21 cellular contexts compared by ENCODE assay signal in the genomic region with DNA sequence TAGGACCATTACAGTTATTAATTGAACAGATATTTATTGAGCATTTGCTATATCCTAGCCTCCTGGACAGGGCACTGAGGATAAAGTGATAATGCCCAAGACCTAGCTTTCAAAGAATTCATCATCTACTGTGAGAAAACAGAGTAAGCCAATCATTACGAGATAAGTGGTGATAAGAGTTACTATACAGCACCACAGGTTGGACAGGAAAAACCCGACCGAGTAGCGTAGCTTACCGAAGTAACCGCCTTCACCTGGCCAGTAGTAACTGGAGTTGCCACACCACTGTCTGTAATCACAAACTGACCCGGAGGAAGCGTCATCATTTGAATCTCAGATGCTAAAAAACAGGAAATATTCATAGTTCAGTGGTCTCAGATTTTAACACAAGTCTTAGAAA. TPM values are rescaled to one million over a fixed set of nuclear protein-coding genes. Genes with fewer than 3 reads are reported as not detected.
DNase-seq lines count a peak whose midpoint lies in the region; ATAC-seq and TF ChIP-seq lines count a peak whose summit lies in the region.
"Had no signal": no experiment of that assay in that cellular context is flagged by ENCODE, and none has a peak within 500 bp of the region (broad histone marks: within the 10 kb centered on the region; RNA-seq: fewer than 3 reads in every experiment).

No MANE protein-coding gene starts in this region.

- TF ChIP-seq CTCF in Caco-2 (IDR thresholded peaks at IDR 0.05; ENCODE audit: insufficient read depth in 1 of 2, low read depth in 1 of 2, low read length in 1 of 2, severe bottlenecking in 1 of 2, unreplicated experiment in 1 of 2), result no peak
- no peak for TF ChIP-seq CTCF in VCaP (conservative IDR thresholded peaks at IDR 0.05)

- H3K4me2 ChIP-seq in trophoblast cell (ENCODE audit: low read length), result no peak overlapping the region
- no peak overlapping the region for H3K4me2 ChIP-seq in neuronal stem cell (ENCODE audit: insufficient read depth, low read length, poor library complexity, severe bottlenecking)
- H3K4me2 ChIP-seq: A549, GM23338 had no signal

- H3K23ac ChIP-seq in trophoblast cell (ENCODE audit: low read length) (no peak overlapping the region), neuronal stem cell (ENCODE audit: low read depth, low read length, poor library complexity) (no peak overlapping the region)

- H3K4ac ChIP-seq in trophoblast cell (ENCODE audit: low read depth, low read length), result no peak overlapping the region
- no peak overlapping the region for H3K4ac ChIP-seq in neuronal stem cell (ENCODE audit: low read length)

- H4K8ac ChIP-seq in trophoblast cell (ENCODE audit: low read depth, low read length) (no peak overlapping the region), neuronal stem cell (ENCODE audit: low read depth, low read length) (no peak overlapping the region)

- H3K27me3 ChIP-seq in Caco-2 (replicated peaks; ENCODE audit: control insufficient read depth, insufficient read depth, low read length) (no peaks in the 10 kb centered on the region), trophoblast cell (ENCODE audit: insufficient read depth, low read length) (no peaks in the 10 kb centered on the region), neuronal stem cell (ENCODE audit: control insufficient read depth in 3 of 3, insufficient read depth in 3 of 3, low read depth in 1 of 3, low read length in 3 of 3) (no peaks in the 10 kb centered on the region)

- CTCF ChIA-PET in Caco-2 (lab: Charles Lee), result interaction anchor here (0.5 to 0.7 kb wide), 2 partner anchors 103 to 120 kb away, joined by 3 to 6 read pairs; no protein-coding TSS in a partner anchor

- H2BK12ac ChIP-seq in trophoblast cell (ENCODE audit: low read length), result no peak overlapping the region
- H2BK12ac ChIP-seq in neuronal stem cell (ENCODE audit: low read length), result no peak overlapping the region

- H3K14ac ChIP-seq in trophoblast cell (ENCODE audit: low read length), result no peak overlapping the region
- H3K14ac ChIP-seq in neuronal stem cell (ENCODE audit: low read length), result no peak overlapping the region

- no peak overlapping the region for H3K4me3 Mint-ChIP-seq in Caco-2 (ENCODE audit: unreplicated experiment)
- H3K4me3 Mint-ChIP-seq: CD4-positive, CD25-positive, alpha-beta regulatory T cell; CD8-positive, alpha-beta T cell; GM23338; H9 had no signal

- peaks cover 7% of the 10 kb centered on the region for H3K4me1 Mint-ChIP-seq in Caco-2 (ENCODE audit: low read depth, unreplicated experiment)
- H3K4me1 Mint-ChIP-seq: GM23338 had no signal

- H3K18ac ChIP-seq in trophoblast cell (ENCODE audit: low read length) (no peak overlapping the region), neuronal stem cell (ENCODE audit: low read length) (no peak overlapping the region)

- H2BK120ac ChIP-seq in trophoblast cell (ENCODE audit: insufficient read depth, low read length, poor library complexity) (no peak overlapping the region), neuronal stem cell (ENCODE audit: low read depth, low read length) (no peak overlapping the region)

- no peak overlapping the region for H3K9ac ChIP-seq in trophoblast cell (ENCODE audit: low read length)
- no peak overlapping the region for H3K9ac ChIP-seq in neuronal stem cell (ENCODE audit: low read depth, low read length, poor library complexity)

- H3K79me1 ChIP-seq in trophoblast cell (ENCODE audit: low read length) (peaks cover 2% of the 10 kb centered on the region), neuronal stem cell (ENCODE audit: low read depth, low read length) (no peaks in the 10 kb centered on the region)

- H3K9me3 Mint-ChIP-seq in Caco-2 (ENCODE audit: unreplicated experiment), result no peaks in the 10 kb centered on the region
- H3K9me3 Mint-ChIP-seq: CD4-positive, CD25-positive, alpha-beta regulatory T cell; CD8-positive, alpha-beta T cell; GM23338; H9 had no signal

- peak overlapping the region; percentile 16 for H3K27ac ChIP-seq in VCaP
- H3K27ac ChIP-seq in trophoblast cell (ENCODE audit: low read depth, low read length), result no peak overlapping the region
- H3K27ac ChIP-seq in neuronal stem cell (replicated peaks; ENCODE audit: low read length), result no peak overlapping the region
- H3K27ac ChIP-seq: A549 had no signal

- ATAC-seq in GM21360 (IDR thresholded peaks at IDR 0.05; ENCODE audit: unreplicated experiment), result no peak
- ATAC-seq: A549; CD8-positive, alpha-beta T cell; GM23338; HCT116 had no signal

- peaks cover 14% of the 10 kb centered on the region for H3K36me3 Mint-ChIP-seq in Caco-2 (ENCODE audit: insufficient read depth, unreplicated experiment)

- H2BK5ac ChIP-seq in trophoblast cell (ENCODE audit: low read depth, low read length, poor library complexity) (no peak overlapping the region), neuronal stem cell (ENCODE audit: low read length) (no peak overlapping the region)

- no peaks in the 10 kb centered on the region for H3K79me2 ChIP-seq in trophoblast cell (ENCODE audit: control insufficient read depth, insufficient read depth, low read length, poor library complexity)

- H3K4me1 ChIP-seq in Caco-2 (peaks cover 17% of the 10 kb centered on the region), trophoblast cell (ENCODE audit: control insufficient read depth in 1 of 2, insufficient read depth in 2 of 2, low read length in 2 of 2) (peaks cover 0 to 5% of the 10 kb centered on the region in 2 experiments), neuronal stem cell (ENCODE audit: control insufficient read depth in 2 of 2, insufficient read depth in 1 of 2, low read depth in 1 of 2, low read length in 2 of 2) (no peaks in the 10 kb centered on the region)
- H3K4me1 ChIP-seq: A549 had no signal

- no TSS peak for BruUV-seq in Caco-2 (replicated peaks; lab: Mats Ljungman, UMichigan)

- no peak overlapping the region for H3K4me3 ChIP-seq in Caco-2 (ENCODE audit: low read depth, low read length)
- no peak overlapping the region for H3K4me3 ChIP-seq in trophoblast cell (ENCODE audit: low read depth, low read length)
- H3K4me3 ChIP-seq in neuronal stem cell (ENCODE audit: low read length in 2 of 2), result no peak overlapping the region
- H3K4me3 ChIP-seq: A549, GM23338 had no signal

- H3K27ac Mint-ChIP-seq in Caco-2 (ENCODE audit: unreplicated experiment), result no peak overlapping the region
- H3K27ac Mint-ChIP-seq: CD4-positive, CD25-positive, alpha-beta regulatory T cell; CD8-positive, alpha-beta T cell; GM23338 had no signal

- H2AK5ac ChIP-seq in trophoblast cell (ENCODE audit: low read length) (no peak overlapping the region), neuronal stem cell (ENCODE audit: low read depth, low read length) (no peak overlapping the region)

- intact Hi-C loops in Caco-2 (cut with micrococcal nuclease; ENCODE audit: unreplicated experiment), result loop anchor here (10.0 kb wide), 1 partner anchor 409 kb away; the partner anchor contains the start of gene ZBTB44

- no CpG with 5 or more reads among the region's 8 CpGs for WGBS in trophoblast cell (ENCODE audit: extremely low coverage, insufficient coverage, insufficient read length)
- no CpG with 5 or more reads among the region's 8 CpGs for WGBS in neuronal stem cell (ENCODE audit: extremely low coverage in 2 of 2, insufficient read length in 2 of 2, insufficient replicate concordance in 1 of 2), 2 donors

- H3K36me3 ChIP-seq in Caco-2 (ENCODE audit: control insufficient read depth, insufficient read depth, low read length) (no peaks in the 10 kb centered on the region), trophoblast cell (ENCODE audit: control insufficient read depth in 1 of 2, insufficient read depth in 2 of 2, low read length in 2 of 2) (peaks cover 11 to 17% of the 10 kb centered on the region in 2 experiments), neuronal stem cell (replicated peaks in 1 of 2; ENCODE audit: control insufficient read depth in 2 of 2, insufficient read depth in 2 of 2, low read length in 2 of 2) (peaks cover 8 to 50% of the 10 kb centered on the region in 2 donors)

- no peak overlapping the region for H2BK15ac ChIP-seq in neuronal stem cell (ENCODE audit: low read length)

- POLR2A ChIA-PET in Caco-2 (lab: Charles Lee), result interaction anchor here (0.6 to 1.7 kb wide), 2 partner anchors 10 to 255 kb away, joined by 3 to 9 read pairs; partner anchors contain the start of gene NFRKB

- H2AFZ ChIP-seq in trophoblast cell (ENCODE audit: insufficient read depth, low read length, poor library complexity) (no peak overlapping the region), neuronal stem cell (ENCODE audit: low read length) (no peak overlapping the region)
- H2AFZ ChIP-seq: GM23338 had no signal

- no peaks in the 10 kb centered on the region for H3K27me3 Mint-ChIP-seq in Caco-2 (ENCODE audit: insufficient read depth, unreplicated experiment)
- H3K27me3 Mint-ChIP-seq: CD4-positive, CD25-positive, alpha-beta regulatory T cell had no signal

- H3K9me3 ChIP-seq in Caco-2 (no peaks in the 10 kb centered on the region), trophoblast cell (ENCODE audit: insufficient read depth, low read depth, low read length) (no peaks in the 10 kb centered on the region), neuronal stem cell (replicated peaks in 1 of 2; ENCODE audit: control insufficient read depth in 2 of 2, insufficient read depth in 1 of 2, low read depth in 1 of 2, low read length in 2 of 2) (no peaks in the 10 kb centered on the region)
- H3K9me3 ChIP-seq: A549 had no signal

- no peak overlapping the region for H4K91ac ChIP-seq in trophoblast cell (ENCODE audit: low read depth, low read length)
- H4K91ac ChIP-seq in neuronal stem cell (ENCODE audit: low read depth, low read length, poor library complexity), result no peak overlapping the region

- DNase-seq in Caco-2, result peak; percentile 84 to 87
- DNase-seq in trophoblast cell, result peak; percentile 96 to 98
- peak; percentile 79 for DNase-seq in ureter (ENCODE audit: low spot score)
- no peak for DNase-seq in neuronal stem cell (ENCODE audit: low spot score)
- no peak for DNase-seq in activated T-cell treated with anti-CD3 and anti-CD28 coated beads, Interleukin-2, amount 50 U/mL, for 1 hour
- DNase-seq: 8988T; ACHN; AML-193; C1 segment of cervical spinal cord; CD4-positive, CD25-positive, alpha-beta regulatory T cell; CD8-positive, alpha-beta T cell; DMS 273 treated with DMSO at 0.1 percent for 48 hours; DMS79; EL; GF-D8; H9 had no signal

- H4K12ac ChIP-seq in trophoblast cell (ENCODE audit: low read depth, low read length), result no peak overlapping the region

RNA-seq across cellular contexts. Expression of gene NFRKB, which starts 10.0 kb away (rescaled TPM):
- 101 and 104 TPM in 2 replicates for total RNA-seq in Caco-2 (2022)
- 15.0 and 15.1 TPM in 2 replicates for polyA plus RNA-seq in trophoblast cell (2013)
- total RNA-seq in ureter, result 32.7 TPM
- polyA plus RNA-seq in neuronal stem cell (2013, experiment 1 of 2), result 22.1 TPM
- 21.5 TPM for polyA plus RNA-seq in neuronal stem cell (2013, experiment 2 of 2)

Comparison
In these comparisons a context has a peak if more than half of its experiments do, and no peak if none do; other contexts are left out.
1. DNase-seq: peak in Caco-2 (2 of 2), trophoblast cell (2 of 2) and ureter (single experiment); none in neuronal stem cell (single experiment) and activated T-cell treated with anti-CD3 and anti-CD28 coated beads, Interleukin-2, amount 50 U/mL, for 1 hour (single experiment).